In genomic region chr14:39180553-39180952, GRCh38 we compare ENCODE assay signal across 21 cellular contexts.
"Had no signal": no experiment of that assay in that cellular context is flagged by ENCODE, and none has a peak within 500 bp of the region (broad histone marks: within the 10 kb centered on the region; RNA-seq: fewer than 3 reads in every experiment).

No MANE protein-coding gene starts in this region.

- H3K4me3 Mint-ChIP-seq: activated naive CD8-positive, alpha-beta T cell; activated T-cell treated with anti-CD3 and anti-CD28 coated beads, Interleukin-2, amount 50 U/mL, for 4 hours; central memory CD8-positive, alpha-beta T cell; nephron progenitor cell; T-helper 1 cell treated with Interleukin-12 subunit alpha and Interleukin-12 subunit beta and Interleukin-4 antibody, amounts not matched to agents 30 μg/mL and 1 μg/mL, for 36 hours had no signal

- H3K27me3 Mint-ChIP-seq: activated naive CD8-positive, alpha-beta T cell; central memory CD8-positive, alpha-beta T cell had no signal

- ATAC-seq: activated T-cell treated with anti-CD3 and anti-CD28 coated beads, Interleukin-2, amount 50 U/mL, for 4 hours; heart left ventricle; left cardiac atrium; stimulated activated naive CD8-positive, alpha-beta T cell treated with anti-CD3 and anti-CD28 coated beads, Interleukin-15, Interleukin-2, amounts not matched to agents 100 U/mL and 50 U/mL, for 24 hours; upper lobe of right lung had no signal

- H3K9me3 Mint-ChIP-seq: activated T-cell treated with anti-CD3 and anti-CD28 coated beads, Interleukin-2, amount 50 U/mL, for 4 hours; activated T-helper 2 cell treated with anti-CD3 and anti-CD28 coated beads, Interferon-gamma antibody, Interleukin-2, Interleukin-4, amounts not matched to agents 10 μg/mL and 5 μg/mL and 100 μg/mL, durations not matched to agents 14 hours and 24 hours and 36 hours; central memory CD8-positive, alpha-beta T cell; nephron progenitor cell; T-helper 1 cell treated with Interleukin-12 subunit alpha and Interleukin-12 subunit beta and Interleukin-4 antibody, amounts not matched to agents 30 μg/mL and 1 μg/mL, for 36 hours had no signal

- H3K4me3 ChIP-seq: breast epithelium, dorsolateral prefrontal cortex, heart left ventricle, spleen, thyroid gland, upper lobe of right lung had no signal

- H3K27ac ChIP-seq: breast epithelium, dorsolateral prefrontal cortex, heart left ventricle, thyroid gland, upper lobe of right lung had no signal

- H3K36me3 ChIP-seq: breast epithelium had no signal

- H3K27ac Mint-ChIP-seq: activated naive CD8-positive, alpha-beta T cell; activated T-helper 2 cell treated with anti-CD3 and anti-CD28 coated beads, Interferon-gamma antibody, Interleukin-2, Interleukin-4, amounts not matched to agents 10 μg/mL and 5 μg/mL and 100 μg/mL, durations not matched to agents 14 hours and 24 hours and 36 hours; nephron progenitor cell; T-helper 1 cell treated with Interleukin-12 subunit alpha and Interleukin-12 subunit beta and Interleukin-4 antibody, amounts not matched to agents 30 μg/mL and 1 μg/mL, for 36 hours had no signal

- H3K27me3 ChIP-seq: breast epithelium, dorsolateral prefrontal cortex, heart left ventricle, spleen, thyroid gland, upper lobe of right lung had no signal

- H3K9me3 ChIP-seq: breast epithelium, heart left ventricle, spleen, thyroid gland, upper lobe of right lung had no signal

- DNase-seq: activated CD4-positive, alpha-beta T cell treated with anti-CD3 and anti-CD28 coated beads for 4 hours; activated CD4-positive, alpha-beta T cell treated with anti-CD3 and anti-CD28 coated beads, Interleukin-2, amount 50 U/mL, for 48 hours; activated CD4-positive, CD25-positive, alpha-beta regulatory T cell; activated naive CD4-positive, alpha-beta T cell; activated T-cell treated with anti-CD3 and anti-CD28 coated beads, Interleukin-2, amount 50 U/mL, for 4 hours; dorsolateral prefrontal cortex; heart left ventricle; left cardiac atrium; nephron progenitor cell; spleen; stimulated activated CD4-positive, alpha-beta T cell treated with anti-CD3 and anti-CD28 coated beads, Interleukin-4, amount 100 ng/mL, for 1 hour; stimulated activated naive CD8-positive, alpha-beta T cell treated with anti-CD3 and anti-CD28 coated beads, Interleukin-15, Interleukin-2, amounts not matched to agents 100 U/mL and 50 U/mL, for 24 hours; substantia nigra; T1000; thyroid gland; upper lobe of right lung had no signal
